ENCODE assay signal across 12 cellular contexts in the genomic region with DNA sequence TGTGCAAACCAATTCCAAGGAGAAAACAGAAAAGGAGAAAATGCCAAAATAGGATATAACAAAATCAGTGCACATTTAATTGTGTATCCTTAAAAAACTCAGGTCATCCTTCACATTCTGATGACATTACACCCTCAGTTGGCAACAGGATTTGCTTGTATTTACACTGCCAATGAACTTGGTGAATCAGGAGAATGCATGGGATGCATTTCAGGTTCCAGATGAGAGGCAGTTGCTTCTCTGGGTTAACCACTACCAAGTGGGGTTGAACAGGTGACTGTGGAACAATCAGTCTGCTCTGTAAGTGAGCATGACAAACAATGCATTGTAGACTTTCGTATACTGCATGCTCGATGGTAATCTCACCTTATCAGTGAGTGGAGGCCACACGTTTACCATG.
A peak's percentile ranks its signal among the peaks of the same experiment; 100 is the strongest.
DNase-seq lines count a peak whose midpoint lies in the region; ATAC-seq and TF ChIP-seq lines count a peak whose summit lies in the region.
"Had no signal": no experiment of that assay in that cellular context is flagged by ENCODE, and none has a peak within 500 bp of the region (broad histone marks: within the 10 kb centered on the region; RNA-seq: fewer than 3 reads in every experiment).

No MANE protein-coding gene starts in this region.

- peaks cover 27 to 79% (median 67%) of the 10 kb centered on the region in 9 donors for H3K4me1 ChIP-seq in heart right ventricle
- peaks cover 23% of the 10 kb centered on the region for H3K4me1 ChIP-seq in endocrine pancreas (ENCODE audit: control insufficient read depth, insufficient read depth, low read length)

- no peak overlapping the region for H3K4me3 ChIP-seq in heart right ventricle
- H3K4me3 ChIP-seq in endocrine pancreas (ENCODE audit: control insufficient read depth, insufficient read depth, low read length): peak overlapping the region; percentile 97

- peak overlapping the region in 7 of 10 donors; percentile 79 to 87 (median 80) for H3K27ac ChIP-seq in heart right ventricle

- H3K27me3 ChIP-seq in heart right ventricle: no peaks in the 10 kb centered on the region
- no peaks in the 10 kb centered on the region for H3K27me3 ChIP-seq in endocrine pancreas (ENCODE audit: control insufficient read depth, insufficient read depth, low read length)

- no peaks in the 10 kb centered on the region for H3K9me3 ChIP-seq in heart right ventricle
- H3K9me3 ChIP-seq in endocrine pancreas (ENCODE audit: control insufficient read depth, low read length): no peaks in the 10 kb centered on the region
- H3K9me3 ChIP-seq in T-helper 17 cell (ENCODE audit: control insufficient read depth, low read length, poor library complexity, severe bottlenecking): no peaks in the 10 kb centered on the region

- H3K36me3 ChIP-seq in heart right ventricle: no peaks in the 10 kb centered on the region
- no peaks in the 10 kb centered on the region for H3K36me3 ChIP-seq in endocrine pancreas (ENCODE audit: control insufficient read depth, insufficient read depth, low read length)

- DNase-seq in heart right ventricle (no peak), left cardiac atrium (no peak), T-helper 17 cell (no peak)
- no peak for DNase-seq in stimulated activated CD4-positive, alpha-beta T cell treated with anti-CD3 and anti-CD28 coated beads, Interleukin-12 subunit alpha, Interleukin-12 subunit beta, amount 100 ng/mL, for 4 hours
- DNase-seq: activated CD4-positive, alpha-beta T cell treated with anti-CD3 and anti-CD28 coated beads, Interleukin-2, amount 50 U/mL, for 48 hours; DND-41; NCI-H526 treated with DMSO at 0.1 percent for 48 hours had no signal

- H3K27ac Mint-ChIP-seq in nephron (peak overlapping the region; percentile 86 to 93 (median 92)), T-helper 17 cell (no peak overlapping the region)
- H3K27ac Mint-ChIP-seq: stimulated activated memory B cell treated with anti-CD40 and anti-IgM and Interleukin-4, amounts not matched to agents 10 μg/mL and 1 μg/mL and 100 μg/mL, for 72 hours had no signal

- H3K4me3 Mint-ChIP-seq in nephron: peak overlapping the region in 1 of 3 experiments; percentile 74
- H3K4me3 Mint-ChIP-seq in T-helper 17 cell: no peak overlapping the region
- H3K4me3 Mint-ChIP-seq: stimulated activated memory B cell treated with anti-CD40 and anti-IgM and Interleukin-4, amounts not matched to agents 10 μg/mL and 1 μg/mL and 100 μg/mL, for 72 hours had no signal

- H3K9ac ChIP-seq in endocrine pancreas (ENCODE audit: control insufficient read depth, insufficient read depth, low read length): no peak overlapping the region

- intact Hi-C loops in heart right ventricle (cut with DNase I): loop anchor here in 1 of 10 donors (10.0 kb wide), 1 partner anchor 192 kb away; the partner anchor contains the start of gene KL
- intact Hi-C loops in left cardiac atrium (cut with DNase I): loop anchor here in 1 of 2 donors (10.0 kb wide), 1 partner anchor 518 kb away; no protein-coding TSS in a partner anchor

- no peaks in the 10 kb centered on the region for H3K9me3 Mint-ChIP-seq in nephron

- H3K27me3 Mint-ChIP-seq in nephron (ENCODE audit: low read depth): peaks cover 3% of the 10 kb centered on the region
- H3K27me3 Mint-ChIP-seq in T-helper 17 cell: peaks cover 68% of the 10 kb centered on the region

- TF ChIP-seq CTCF in heart right ventricle (IDR thresholded peaks at IDR 0.05): no peak
- no peak for TF ChIP-seq CTCF in nephron (IDR thresholded peaks at IDR 0.05; ENCODE audit: unreplicated experiment in 3 of 3)

- 74 to 75% methylated on average over 3 of the region's 3 CpGs for WGBS in heart right ventricle, 2 donors

- H3K4me1 Mint-ChIP-seq in nephron (peaks cover 68% of the 10 kb centered on the region), T-helper 17 cell (peaks cover 10% of the 10 kb centered on the region)

- H3K36me3 Mint-ChIP-seq in nephron (ENCODE audit: low read depth): no peaks in the 10 kb centered on the region
- H3K36me3 Mint-ChIP-seq in T-helper 17 cell (ENCODE audit: low read depth): no peaks in the 10 kb centered on the region
- H3K36me3 Mint-ChIP-seq: stimulated activated memory B cell treated with anti-CD40 and anti-IgM and Interleukin-4, amounts not matched to agents 10 μg/mL and 1 μg/mL and 100 μg/mL, for 72 hours had no signal

- ATAC-seq in heart right ventricle (no peak), left cardiac atrium (no peak), HG03159 (IDR thresholded peaks at IDR 0.05; ENCODE audit: unreplicated experiment) (no peak), GM18909 (IDR thresholded peaks at IDR 0.05; ENCODE audit: poor library complexity, unreplicated experiment) (no peak), T-helper 17 cell (no peak)
- ATAC-seq: stimulated activated memory B cell treated with anti-CD40 and anti-IgM and Interleukin-4, amounts not matched to agents 10 μg/mL and 1 μg/mL and 100 μg/mL, for 72 hours had no signal
